In the genomic region with DNA sequence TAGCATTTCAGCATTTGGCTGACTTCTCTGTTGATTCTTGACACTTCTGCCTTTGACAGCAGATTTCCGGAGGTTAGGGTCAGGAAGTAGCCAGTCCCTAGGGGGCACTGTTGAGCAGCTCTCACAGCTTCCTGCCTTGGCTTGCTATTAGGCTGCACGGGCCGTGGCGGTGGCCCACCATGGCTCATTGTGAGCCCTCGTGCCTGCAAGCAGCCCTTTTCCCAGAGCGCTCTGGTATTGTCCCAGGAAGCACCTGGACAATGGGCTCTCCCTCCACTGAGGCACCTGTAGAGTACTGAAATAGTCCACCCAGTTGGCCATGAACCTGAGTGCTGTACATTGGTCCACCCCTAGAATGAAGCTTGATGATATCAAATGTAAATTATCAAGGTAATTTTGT, we compare ENCODE assay signal across 8 cellular contexts.
A peak's percentile ranks its signal among the peaks of the same experiment; 100 is the strongest.
DNase-seq lines count a peak whose midpoint lies in the region; ATAC-seq and TF ChIP-seq lines count a peak whose summit lies in the region.

No MANE protein-coding gene starts in this region.

- H3K27ac ChIP-seq in PC-9 = no peak overlapping the region
- peak overlapping the region in 9 of 10 donors; percentile 19 to 87 (median 76) for H3K27ac ChIP-seq in heart right ventricle

- WGBS in heart right ventricle, 2 donors = 53 to 59% methylated on average over 6 of the region's 6 CpGs

- BruUV-seq in PC-9 (replicated peaks; lab: Mats Ljungman, UMichigan) = no TSS peak

- POLR2A ChIA-PET in PC-9 (lab: Charles Lee; ENCODE audit: unreplicated experiment) = no interaction called here

- H2AFZ ChIP-seq in PC-9 = no peak overlapping the region

- no peaks in the 10 kb centered on the region for H3K9me2 ChIP-seq in PC-9 (ENCODE audit: insufficient read depth)

- peak overlapping the region; percentile 11 for H3K27ac Mint-ChIP-seq in activated T-helper 17 cell treated with anti-CD3 and anti-CD28 coated beads, Interleukin-2, amount 50 U/mL, for 72 hours

- no peak overlapping the region for H3K4me3 Mint-ChIP-seq in activated T-helper 17 cell treated with anti-CD3 and anti-CD28 coated beads, Interleukin-2, amount 50 U/mL, for 72 hours

- no peaks in the 10 kb centered on the region for H3K79me2 ChIP-seq in PC-9 (ENCODE audit: low read depth)

- H3K9me3 Mint-ChIP-seq in activated T-helper 17 cell treated with anti-CD3 and anti-CD28 coated beads, Interleukin-2, amount 50 U/mL, for 72 hours = no peaks in the 10 kb centered on the region

- H3K27me3 Mint-ChIP-seq in activated T-helper 17 cell treated with anti-CD3 and anti-CD28 coated beads, Interleukin-2, amount 50 U/mL, for 72 hours = no peaks in the 10 kb centered on the region

- H3K36me3 ChIP-seq in PC-9 (ENCODE audit: low read depth) (peaks cover 31% of the 10 kb centered on the region), heart right ventricle (peaks cover 0 to 89% (median 2%) of the 10 kb centered on the region in 9 donors)

- peak; percentile 48 for DNase-seq in activated gamma-delta T cell treated with Interleukin-2 at 50 U/mL for 16 hours
- no peak for DNase-seq in activated gamma-delta T cell (lab: John Stamatoyannopoulos, UW)
- peak in 1 of 2 experiments; percentile 22 for DNase-seq in PC-9
- DNase-seq in heart right ventricle = peak; percentile 46 to 47
- peak; percentile 54 for DNase-seq in stimulated activated CD4-positive, alpha-beta T cell treated with anti-CD3 and anti-CD28 coated beads, Interleukin-12 subunit alpha, Interleukin-12 subunit beta, amount 100 ng/mL, for 4 hours
- no peak for DNase-seq in DMS153 (lab: John Stamatoyannopoulos, UW)

- H3F3A ChIP-seq in PC-9 (ENCODE audit: insufficient read depth, low read depth) = peaks cover 15% of the 10 kb centered on the region; the same call in 1 of the 2 replicates

- H3K4me3 ChIP-seq in PC-9 (no peak overlapping the region), heart right ventricle (no peak overlapping the region)

- peaks cover 100% of the 10 kb centered on the region for H3K36me3 Mint-ChIP-seq in activated T-helper 17 cell treated with anti-CD3 and anti-CD28 coated beads, Interleukin-2, amount 50 U/mL, for 72 hours (ENCODE audit: low read depth)

- TF ChIP-seq CTCF in PC-9 (conservative IDR thresholded peaks at IDR 0.05) (peak; percentile 78), heart right ventricle (IDR thresholded peaks at IDR 0.05) (peak; percentile 31 to 73 (median 61))

- ATAC-seq in activated T-helper 17 cell treated with anti-CD3 and anti-CD28 coated beads, Interleukin-2, amount 50 U/mL, for 72 hours (replicated peaks) = peak; percentile 53
- ATAC-seq in heart right ventricle (peak in 3 of 8 donors; percentile 15 to 35 (median 19)), GM18870 (IDR thresholded peaks at IDR 0.05; ENCODE audit: unreplicated experiment) (no peak)

- H4K20me1 ChIP-seq in PC-9 (ENCODE audit: insufficient read depth) = peaks cover 44% of the 10 kb centered on the region

- H3K4me1 ChIP-seq in PC-9 (replicated peaks; ENCODE audit: insufficient read depth) = no peaks in the 10 kb centered on the region
- H3K4me1 ChIP-seq in heart right ventricle = peaks cover 10 to 66% (median 35%) of the 10 kb centered on the region in 9 donors

- no peak overlapping the region for H3K4me2 ChIP-seq in PC-9

- CTCF ChIA-PET in PC-9 (lab: Charles Lee) = interaction anchor here (0.5 to 1.2 kb wide), 3 partner anchors 10 to 374 kb away, joined by 3 to 4 read pairs (median 4); no protein-coding TSS in a partner anchor

- H3K4me1 Mint-ChIP-seq in activated T-helper 17 cell treated with anti-CD3 and anti-CD28 coated beads, Interleukin-2, amount 50 U/mL, for 72 hours = peaks cover 24% of the 10 kb centered on the region

- no peaks in the 10 kb centered on the region for H3K9me3 ChIP-seq in PC-9 (ENCODE audit: insufficient read depth, low read depth)
- no peaks in the 10 kb centered on the region for H3K9me3 ChIP-seq in heart right ventricle

- intact Hi-C loops in PC-9 (cut with micrococcal nuclease; ENCODE audit: unreplicated experiment) = no loop called here
- intact Hi-C loops in heart right ventricle (cut with DNase I) = loop anchor here in 6 of 10 donors (5.0 to 10.0 kb wide), 3 partner anchors 119 to 291 kb away; a partner anchor contains a TSS

- no peaks in the 10 kb centered on the region for H3K27me3 ChIP-seq in PC-9 (ENCODE audit: insufficient read depth, low read depth)
- no peaks in the 10 kb centered on the region for H3K27me3 ChIP-seq in heart right ventricle

Comparison
In these comparisons a context has a peak if more than half of its experiments do, and no peak if none do; other contexts are left out.
1. DNase-seq: peak in activated gamma-delta T cell treated with Interleukin-2 at 50 U/mL for 16 hours (single experiment), heart right ventricle (2 of 2) and stimulated activated CD4-positive, alpha-beta T cell treated with anti-CD3 and anti-CD28 coated beads, Interleukin-12 subunit alpha, Interleukin-12 subunit beta, amount 100 ng/mL, for 4 hours (single experiment); none in activated gamma-delta T cell (single experiment) and DMS153 (single experiment).